In genomic region chr4:1593458-1593857, GRCh38 we compare ENCODE assay signal across 17 cellular contexts.
"Had no signal": no experiment of that assay in that cellular context is flagged by ENCODE, and none has a peak within 500 bp of the region (broad histone marks: within the 10 kb centered on the region; RNA-seq: fewer than 3 reads in every experiment).

No MANE protein-coding gene starts in this region.

- H3K27ac Mint-ChIP-seq: activated CD8-positive, alpha-beta T cell treated with anti-CD3 and anti-CD28 coated beads for 36 hours; activated T-helper 1 cell treated with anti-CD3 and anti-CD28 coated beads, Interleukin-12 subunit alpha, Interleukin-12 subunit beta, Interleukin-2, Interleukin-4 antibody, amounts not matched to agents 30 ng/mL and 10 ng/mL and 1 ng/mL, durations not matched to agents 14 hours and 24 hours and 36 hours; naive thymus-derived CD4-positive, alpha-beta T cell had no signal

- H3K4me3 ChIP-seq: cardiac muscle cell, colonic mucosa, gastrocnemius medialis, hepatocyte, prostate gland, stomach, thoracic aorta, uterus had no signal

- H3K27ac ChIP-seq: cardiac muscle cell, colonic mucosa, gastrocnemius medialis, hepatocyte, prostate gland, stomach, thoracic aorta, uterus, VCaP had no signal

- ATAC-seq: activated CD8-positive, alpha-beta T cell treated with anti-CD3 and anti-CD28 coated beads for 36 hours; gastrocnemius medialis; naive thymus-derived CD4-positive, alpha-beta T cell had no signal

- H3K4me1 Mint-ChIP-seq: naive thymus-derived CD4-positive, alpha-beta T cell had no signal

- H3K79me2 ChIP-seq: hepatocyte had no signal

- H2AFZ ChIP-seq: hepatocyte had no signal

- H3K4me1 ChIP-seq: colonic mucosa, gastrocnemius medialis, prostate gland, stomach, uterus had no signal

- H3K4me3 Mint-ChIP-seq: activated CD8-positive, alpha-beta T cell treated with anti-CD3 and anti-CD28 coated beads for 36 hours; activated T-helper 1 cell treated with anti-CD3 and anti-CD28 coated beads, Interleukin-12 subunit alpha, Interleukin-12 subunit beta, Interleukin-2, Interleukin-4 antibody, amounts not matched to agents 30 ng/mL and 10 ng/mL and 1 ng/mL, durations not matched to agents 14 hours and 24 hours and 36 hours; naive thymus-derived CD4-positive, alpha-beta T cell had no signal

- H3K27me3 ChIP-seq: cardiac muscle cell, hepatocyte, uterus had no signal

- DNase-seq: activated CD4-positive, alpha-beta T cell treated with anti-CD3 and anti-CD28 coated beads for 4 hours; activated CD8-positive, alpha-beta T cell treated with anti-CD3 and anti-CD28 coated beads for 36 hours; activated naive CD4-positive, alpha-beta T cell; colonic mucosa; gastrocnemius medialis; kidney glomerular epithelial cell; naive thymus-derived CD4-positive, alpha-beta T cell; nucleus accumbens; stimulated activated CD4-positive, alpha-beta T cell treated with anti-CD3 and anti-CD28 coated beads, Interleukin-4, amount 100 ng/mL, for 4 hours; stomach; uterus had no signal

- H3K36me3 ChIP-seq: cardiac muscle cell, colonic mucosa, gastrocnemius medialis, prostate gland, stomach, thoracic aorta, uterus had no signal

- H3K4me2 ChIP-seq: hepatocyte had no signal
